Comparison of ENCODE assay signal across 11 cellular contexts in the genomic region with DNA sequence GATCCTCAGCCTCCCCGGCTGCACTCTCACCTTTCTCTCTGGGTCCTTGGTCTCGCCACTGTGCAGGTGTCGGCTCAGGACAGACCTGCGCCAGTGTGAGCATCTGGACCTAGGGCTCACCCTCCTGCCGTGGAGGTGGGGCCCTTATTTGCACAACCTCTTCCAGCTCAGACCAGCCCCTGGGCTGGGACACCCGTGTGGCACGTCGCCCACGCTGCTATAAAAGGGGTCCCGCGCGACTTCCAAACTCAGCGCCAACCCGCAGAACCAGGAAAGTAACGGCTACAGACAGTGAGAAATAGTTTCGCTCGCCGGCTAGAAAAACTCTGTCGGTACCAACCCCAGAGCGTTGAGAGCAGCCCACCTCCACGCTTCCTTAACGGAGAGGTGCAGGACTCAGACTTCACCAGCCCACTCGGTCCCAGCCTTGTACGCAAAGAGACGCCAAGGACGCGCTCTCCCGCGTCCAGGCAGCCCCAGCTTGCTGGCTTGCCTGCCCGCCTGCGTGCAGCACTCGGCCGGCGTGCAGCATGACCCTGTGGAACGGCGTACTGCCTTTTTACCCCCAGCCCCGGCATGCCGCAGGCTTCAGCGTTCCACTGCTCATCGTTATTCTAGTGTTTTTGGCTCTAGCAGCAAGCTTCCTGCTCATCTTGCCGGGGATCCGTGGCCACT. TPM values are rescaled to one million over a fixed set of nuclear protein-coding genes. Genes with fewer than 3 reads are reported as not detected.
DNase-seq lines count a peak whose midpoint lies in the region; ATAC-seq and TF ChIP-seq lines count a peak whose summit lies in the region.
"Had no signal": no experiment of that assay in that cellular context is flagged by ENCODE, and none has a peak within 500 bp of the region (broad histone marks: within the 10 kb centered on the region; RNA-seq: fewer than 3 reads in every experiment).

A gene (minus strand): TSS at position 97 of the 675 bp plus-strand sequence. CDS start 761 bp downstream, outside the sequence.
A gene (plus strand): TSS at position 251 of the 675 bp plus-strand sequence. CDS start 280 bp downstream, at position 531.

- H2AFZ ChIP-seq in osteoblast (ENCODE audit: low read length), result no peak within 1 kb of the TSS

- H3K9me3 Mint-ChIP-seq in IgD-negative memory B cell, result no peaks in the 10 kb centered on the region

- H3K27ac ChIP-seq in dorsolateral prefrontal cortex (no peak within 1 kb of the TSS), osteoblast (ENCODE audit: low read depth, low read length) (no peak within 1 kb of the TSS)
- H3K27ac ChIP-seq: pancreas had no signal

- H3K4me1 Mint-ChIP-seq in IgD-negative memory B cell, result peaks cover 20 to 35% (median 20%) of the 10 kb centered on the region in 3 donors

- peak within 1 kb of the TSS in 1 of 3 donors; percentile 36 for H3K27ac Mint-ChIP-seq in IgD-negative memory B cell

- no peaks in the 10 kb centered on the region for H3K36me3 ChIP-seq in osteoblast (ENCODE audit: insufficient read depth, low read length)
- H3K36me3 ChIP-seq: pancreas had no signal

- intact Hi-C loops in dorsolateral prefrontal cortex (cut with DNase I), result loop anchor here in 1 of 2 donors (10.0 kb wide), 1 partner anchor 259 kb away; no protein-coding TSS in a partner anchor

- no peaks in the 10 kb centered on the region for H3K4me1 ChIP-seq in osteoblast (ENCODE audit: insufficient read depth, low read length)

- no peaks in the 10 kb centered on the region for H3K79me2 ChIP-seq in osteoblast (ENCODE audit: insufficient read depth, low read length)

- DNase-seq in DMS53 (lab: John Stamatoyannopoulos, UW) (peak; percentile 37), DMS53 treated with DMSO at 0.1 percent for 48 hours (lab: John Stamatoyannopoulos, UW; ENCODE audit: unreplicated experiment) (no peak), dorsolateral prefrontal cortex (peak in 1 of 10 donors; percentile 20), osteoblast (ENCODE audit: insufficient read length, low spot score, missing footprints) (peak; percentile 90), islet precursor cell (no peak), midbrain (lab: John Stamatoyannopoulos, UW) (no peak)
- DNase-seq: activated CD4-positive, alpha-beta T cell treated with anti-CD3 and anti-CD28 coated beads for 4 hours had no signal

- H3K4me3 Mint-ChIP-seq in IgD-negative memory B cell, result peak within 1 kb of the TSS; percentile 60 to 82 (median 74)

- peaks cover 9 to 84% (median 74%) of the 10 kb centered on the region in 45 donors for H3K27me3 ChIP-seq in dorsolateral prefrontal cortex
- peaks cover 81% of the 10 kb centered on the region for H3K27me3 ChIP-seq in osteoblast (ENCODE audit: insufficient read depth, low read length)

- H3K9me3 ChIP-seq in osteoblast (ENCODE audit: low read depth, low read length), result no peaks in the 10 kb centered on the region
- H3K9me3 ChIP-seq: pancreas had no signal

- no peak for ATAC-seq in HG02840 (IDR thresholded peaks at IDR 0.05; ENCODE audit: low FRiP score, unreplicated experiment)

- H3K36me3 Mint-ChIP-seq in IgD-negative memory B cell, result no peaks in the 10 kb centered on the region

- no peaks in the 10 kb centered on the region for H4K20me1 ChIP-seq in osteoblast (ENCODE audit: insufficient read depth, low read length)

- H3K27me3 Mint-ChIP-seq in IgD-negative memory B cell, result peaks cover 73% of the 10 kb centered on the region

- H3K4me3 ChIP-seq in dorsolateral prefrontal cortex (peak within 1 kb of the TSS in 35 of 59 donors; percentile 3 to 57 (median 28)), osteoblast (ENCODE audit: insufficient read depth, low read length) (no peak within 1 kb of the TSS)

- H3K4me2 ChIP-seq in osteoblast (ENCODE audit: insufficient read depth, low read length), result no peak within 1 kb of the TSS

- TF ChIP-seq CTCF in dorsolateral prefrontal cortex (IDR thresholded peaks at IDR 0.05 in 54 of 56, conservative IDR thresholded peaks at IDR 0.05 in 2 of 56; ENCODE audit: low read depth in 1 of 56, partially characterized antibody in 56 of 56) (no peak), osteoblast (IDR thresholded peaks at IDR 0.05; ENCODE audit: extremely low read depth, low read depth, low read length) (no peak)

RNA-seq across cellular contexts. Expression of the first gene that starts in this region (rescaled TPM):
- polyA plus RNA-seq in IgD-negative memory B cell, result not detected
- total RNA-seq in dorsolateral prefrontal cortex (1 to 10 TPM in 13 of 120 experiments, under 1 TPM in 90, not detected in 17; 0.07 to 3.1 (median 0.26) TPM), osteoblast (under 0.01 TPM in 1 of 2 replicates, not detected in the other)

RNA-seq across cellular contexts. Expression of the second gene that starts in this region (rescaled TPM):
- not detected for polyA plus RNA-seq in IgD-negative memory B cell
- total RNA-seq in dorsolateral prefrontal cortex (not detected), osteoblast (not detected in 2 replicates)
- total RNA-seq: cardiac septum had no signal

Comparison
In these comparisons a context has a peak if more than half of its experiments do, and no peak if none do; other contexts are left out.
1. Peak in DNase-seq in osteoblast; RNA of the genes that start here not detected or under 1 TPM.